Comparison of ENCODE assay signal across 7 cellular contexts in the genomic region with DNA sequence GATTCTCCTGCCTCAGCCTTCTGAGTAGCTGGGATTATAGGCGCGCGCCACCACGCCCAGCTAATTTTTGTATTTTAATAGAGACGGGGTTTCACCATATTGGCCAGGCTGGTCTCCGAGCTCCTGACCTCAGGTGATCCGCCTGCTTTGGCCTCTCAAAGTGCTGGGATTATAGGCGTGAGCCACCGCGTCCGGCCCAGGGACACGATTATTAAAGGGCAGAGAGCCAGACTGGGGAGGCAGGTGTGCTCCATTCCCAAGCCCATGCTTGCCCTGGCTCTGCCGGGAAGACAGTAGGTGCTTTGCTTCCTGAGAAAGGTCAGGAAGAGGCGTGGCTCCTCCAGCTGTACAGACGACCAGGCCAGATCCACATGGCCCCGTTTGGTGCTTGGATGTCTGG.
DNase-seq lines count a peak whose midpoint lies in the region; ATAC-seq and TF ChIP-seq lines count a peak whose summit lies in the region.
"Not testable (repeated sequence)": the region's sequence is repeated elsewhere in the genome, so short reads cannot be mapped to it uniquely, and the experiment has no call there.

No MANE protein-coding gene starts in this region.

- not testable (repeated sequence) for BruUV-seq in IMR-90 (replicated peaks; lab: Mats Ljungman, UMichigan)

- not testable (repeated sequence) for ATAC-seq in IMR-90 (ENCODE audit: low read depth); stimulated activated naive B cell treated with anti-CD40 and anti-IgM and Interleukin-4, amounts not matched to agents 10 μg/mL and 1 μg/mL and 100 μg/mL, for 72 hours (replicated peaks)
- peak; percentile 84 for ATAC-seq in esophagus mucosa

- not testable (repeated sequence) for H3K9me3 ChIP-seq in IMR-90 (ENCODE audit: control insufficient read depth, insufficient read depth, low read length)

- H3K4me1 ChIP-seq in IMR-90 (ENCODE audit: control insufficient read depth, insufficient read depth, low read length): not testable (repeated sequence)

- not testable (repeated sequence) for H2BK20ac ChIP-seq in IMR-90 (ENCODE audit: low read depth, low read length)

- H3K18ac ChIP-seq in IMR-90 (ENCODE audit: low read depth, low read length): not testable (repeated sequence)

- H2AK9ac ChIP-seq in IMR-90 (replicated peaks; ENCODE audit: low read depth, low read length, poor library complexity): not testable (repeated sequence)

- not testable (repeated sequence) for H4K20me1 ChIP-seq in IMR-90 (ENCODE audit: insufficient read depth, low read length)

- intact Hi-C loops in IMR-90 (cut with micrococcal nuclease): not testable (repeated sequence)

- TF ChIP-seq POLR2A in IMR-90 (IDR thresholded peaks at IDR 0.05; ENCODE audit: low read depth, low read length): not testable (repeated sequence)

- H3K4me3 ChIP-seq in IMR-90 (ENCODE audit: insufficient read depth, low read depth, low read length): not testable (repeated sequence)

- TF ChIP-seq CTCF in IMR-90 (conservative IDR thresholded peaks at IDR 0.05; ENCODE audit: low read depth, low read length): not testable (repeated sequence)

- peaks cover 79 to 82% of the 10 kb centered on the region in 2 donors for H3K27me3 Mint-ChIP-seq in stimulated activated naive B cell treated with anti-CD40 and anti-IgM and Interleukin-4, amounts not matched to agents 10 μg/mL and 1 μg/mL and 100 μg/mL, for 72 hours

- WGBS in IMR-90 (ENCODE audit: extremely low coverage in 2 of 2, insufficient read length in 1 of 2), 2 experiments: 80% methylated on average over 9 of the region's 16 CpGs; no CpG with 5 or more reads in 1 of the 2 experiments

- H3K36me3 Mint-ChIP-seq in stimulated activated naive B cell treated with anti-CD40 and anti-IgM and Interleukin-4, amounts not matched to agents 10 μg/mL and 1 μg/mL and 100 μg/mL, for 72 hours: not testable (repeated sequence)

- dilution Hi-C loops in IMR-90 (cut with HindIII; ENCODE audit: low sequenced_read_pairs, unreplicated experiment): not testable (repeated sequence)

- H3K23ac ChIP-seq in IMR-90 (ENCODE audit: low read depth, low read length): not testable (repeated sequence)

- H2BK5ac ChIP-seq in IMR-90 (ENCODE audit: low read depth, low read length, poor library complexity, severe bottlenecking): not testable (repeated sequence)

- not testable (repeated sequence) for H2BK15ac ChIP-seq in IMR-90 (ENCODE audit: low read depth, low read length)

- H4K5ac ChIP-seq in IMR-90 (ENCODE audit: low read depth, low read length): not testable (repeated sequence)

- H3K56ac ChIP-seq in IMR-90 (ENCODE audit: extremely low read depth, insufficient read depth, low read length): not testable (repeated sequence)

- not testable (repeated sequence) for H3K9me1 ChIP-seq in IMR-90 (ENCODE audit: insufficient read depth, low read length)

- not testable (repeated sequence) for H3K4me3 Mint-ChIP-seq in stimulated activated naive B cell treated with anti-CD40 and anti-IgM and Interleukin-4, amounts not matched to agents 10 μg/mL and 1 μg/mL and 100 μg/mL, for 72 hours

- peak overlapping the region; percentile 63 for H3K27ac Mint-ChIP-seq in stimulated activated naive B cell treated with anti-CD40 and anti-IgM and Interleukin-4, amounts not matched to agents 10 μg/mL and 1 μg/mL and 100 μg/mL, for 72 hours

- H3K27ac ChIP-seq in IMR-90 (ENCODE audit: insufficient read depth, low read length): not testable (repeated sequence)

- H4K8ac ChIP-seq in IMR-90 (ENCODE audit: low read depth in 2 of 2, low read length in 2 of 2): not testable (repeated sequence)

- H4K91ac ChIP-seq in IMR-90 (ENCODE audit: insufficient read depth, low read depth, low read length): not testable (repeated sequence)

- not testable (repeated sequence) for H2BK120ac ChIP-seq in IMR-90 (ENCODE audit: low read depth, low read length)

- H3K4me2 ChIP-seq in IMR-90 (ENCODE audit: low read depth, low read length): not testable (repeated sequence)

- not testable (repeated sequence) for H3K9me3 Mint-ChIP-seq in stimulated activated naive B cell treated with anti-CD40 and anti-IgM and Interleukin-4, amounts not matched to agents 10 μg/mL and 1 μg/mL and 100 μg/mL, for 72 hours

- TF ChIP-seq RAD21 in IMR-90 (IDR thresholded peaks at IDR 0.05; ENCODE audit: low read length): not testable (repeated sequence)

- H3K79me1 ChIP-seq in IMR-90 (ENCODE audit: low read depth in 1 of 2, low read length in 2 of 2): not testable (repeated sequence)

- H2AK5ac ChIP-seq in IMR-90 (ENCODE audit: low read depth, low read length): not testable (repeated sequence)

- CTCF ChIA-PET in IMR-90 (lab: Yijun Ruan, JAX): interaction anchor here (0.5 to 2.6 kb wide), 4 partner anchors 283 to 606 kb away, joined by 3 to 25 read pairs (median 4); no protein-coding TSS in a partner anchor

- in situ Hi-C loops in IMR-90 (cut with MboI; ENCODE audit: low sequenced_read_pairs): loop anchor here (5.0 to 10.0 kb wide), 2 partner anchors 280 to 402 kb away; no protein-coding TSS in a partner anchor

- H2AFZ ChIP-seq in IMR-90 (replicated peaks; ENCODE audit: low read length, poor library complexity): peak overlapping the region; percentile 38

- H3K4me1 Mint-ChIP-seq in stimulated activated naive B cell treated with anti-CD40 and anti-IgM and Interleukin-4, amounts not matched to agents 10 μg/mL and 1 μg/mL and 100 μg/mL, for 72 hours: peaks cover 9 to 14% of the 10 kb centered on the region in 2 donors

- not testable (repeated sequence) for H3K4ac ChIP-seq in IMR-90 (ENCODE audit: low read depth, low read length)

- H3K14ac ChIP-seq in IMR-90 (replicated peaks; ENCODE audit: low read depth, low read length): not testable (repeated sequence)

- not testable (repeated sequence) for H3K9ac ChIP-seq in IMR-90 (ENCODE audit: low read depth, low read length)

- not testable (repeated sequence) for H3K36me3 ChIP-seq in IMR-90 (ENCODE audit: control insufficient read depth, insufficient read depth, low read length)

- H3K27me3 ChIP-seq in IMR-90 (ENCODE audit: control insufficient read depth, insufficient read depth, low read length): peaks cover 39% of the 10 kb centered on the region

- POLR2A ChIA-PET in IMR-90 (lab: Charles Lee; ENCODE audit: unreplicated experiment): not testable (repeated sequence)

- DNase-seq in IMR-90; stimulated activated naive B cell treated with anti-CD40 and anti-IgM and Interleukin-4, amounts not matched to agents 10 μg/mL and 1 μg/mL and 100 μg/mL, for 72 hours: not testable (repeated sequence)
- peak; percentile 31 for DNase-seq in NCI-H2171 (lab: John Stamatoyannopoulos, UW)
- peak; percentile 7 for DNase-seq in NCI-H510A treated with DMSO at 0.1 percent for 48 hours (lab: John Stamatoyannopoulos, UW)
- DNase-seq in SHP77 (lab: John Stamatoyannopoulos, UW): peak; percentile 78 to 86
- DNase-seq in activated T-cell treated with anti-CD3 and anti-CD28 coated beads, Interleukin-2, amount 50 U/mL, for 1 hour: peak; percentile 4
